24 cellular contexts compared by ENCODE assay signal in genomic region chr5:67652212-67652611, GRCh38.
DNase-seq lines count a peak whose midpoint lies in the region; ATAC-seq, FAIRE-seq and TF ChIP-seq lines count a peak whose summit lies in the region.
"Had no signal": no experiment of that assay in that cellular context is flagged by ENCODE, and none has a peak within 500 bp of the region (broad histone marks: within the 10 kb centered on the region; RNA-seq: fewer than 3 reads in every experiment).

No MANE protein-coding gene starts in this region.

- H3K27me3 ChIP-seq in OCI-LY3 (ENCODE audit: low read depth, low read length): no peaks in the 10 kb centered on the region
- H3K27me3 ChIP-seq in left lung: no peaks in the 10 kb centered on the region
- H3K27me3 ChIP-seq: foreskin keratinocyte, ovary, right atrium auricular region had no signal

- no peak for TF ChIP-seq POLR2A in GM12892 (IDR thresholded peaks at IDR 0.05; ENCODE audit: low read depth, low read length)

- no peaks in the 10 kb centered on the region for H3K36me3 ChIP-seq in OCI-LY3 (replicated peaks; ENCODE audit: low read depth, low read length)
- H3K36me3 ChIP-seq in left lung: no peaks in the 10 kb centered on the region
- H3K36me3 ChIP-seq: ovary, right atrium auricular region had no signal

- H3K4me3 ChIP-seq in OCI-LY3 (ENCODE audit: low read length) (no peak overlapping the region), left lung (no peak overlapping the region)
- H3K4me3 ChIP-seq: ovary, right atrium auricular region had no signal

- H3K4me1 ChIP-seq in OCI-LY3 (ENCODE audit: low read length) (peaks cover 9% of the 10 kb centered on the region), left lung (peaks cover 0 to 2% of the 10 kb centered on the region in 2 donors)
- H3K4me1 ChIP-seq: foreskin keratinocyte had no signal

- no peak for DNase-seq in GM12892 (ENCODE audit: insufficient read length)
- no peak for DNase-seq in Right ventricle myocardium inferior (ENCODE audit: missing footprints)
- DNase-seq in left lung: no peak
- DNase-seq in activated CD8-positive, alpha-beta memory T cell treated with anti-CD3 and anti-CD28 coated beads for 24 hours: no peak
- DNase-seq in activated CD4-positive, alpha-beta T cell treated with anti-CD3 and anti-CD28 coated beads, Interleukin-2, amount 50 U/mL, for 4 hours: no peak
- DNase-seq: ACHN; activated CD4-positive, CD25-positive, alpha-beta regulatory T cell treated with anti-CD3 and anti-CD28 coated beads, Interleukin-2, amount 50 U/mL, for 72 hours; aorta; effector CD4-positive, alpha-beta T cell; erythroblast; foreskin keratinocyte; kidney glomerular epithelial cell; naive B cell; NCI-H69; ovary; stimulated activated CD4-positive, alpha-beta T cell treated with anti-CD3 and anti-CD28 coated beads, Interleukin-15, amount 100 ng/mL, for 24 hours; T1000 had no signal

- no peaks in the 10 kb centered on the region for H4K20me1 ChIP-seq in OCI-LY3 (ENCODE audit: insufficient read depth, low read length)

- H3K9me3 ChIP-seq in OCI-LY3 (ENCODE audit: insufficient read depth, low read length): no peaks in the 10 kb centered on the region
- no peaks in the 10 kb centered on the region for H3K9me3 ChIP-seq in left lung
- H3K9me3 ChIP-seq: ovary, right atrium auricular region had no signal

- peak; percentile 73 for ATAC-seq in GM19351 (IDR thresholded peaks at IDR 0.05; ENCODE audit: unreplicated experiment)
- ATAC-seq in HG02798 (IDR thresholded peaks at IDR 0.05; ENCODE audit: poor library complexity, unreplicated experiment): peak; percentile 71
- ATAC-seq in Right ventricle myocardium inferior: no peak
- ATAC-seq in left lung: no peak
- ATAC-seq: foreskin keratinocyte had no signal

- FAIRE-seq in GM12892 (lab: Jason Lieb, UNC): peak; percentile 54
- FAIRE-seq: D721Med, H1 had no signal

- intact Hi-C loops in Right ventricle myocardium inferior (cut with DNase I): no loop called here
- intact Hi-C loops in left lung (cut with DNase I): no loop called here

- no peaks in the 10 kb centered on the region for H3K79me2 ChIP-seq in OCI-LY3 (ENCODE audit: low read length)

- H3K4me2 ChIP-seq in OCI-LY3 (ENCODE audit: low read length): peak overlapping the region; percentile 24; the same call in 1 of the 2 replicates

- TF ChIP-seq CTCF in OCI-LY3 (IDR thresholded peaks at IDR 0.05; ENCODE audit: low read depth, low read length): no peak
- TF ChIP-seq CTCF in left lung (IDR thresholded peaks at IDR 0.05): no peak

- no peak overlapping the region for H2AFZ ChIP-seq in OCI-LY3 (ENCODE audit: low read depth, low read length)

- H3K27ac ChIP-seq in OCI-LY3 (ENCODE audit: low read length) (no peak overlapping the region), left lung (no peak overlapping the region)
- H3K27ac ChIP-seq: C4-2B, foreskin keratinocyte, ovary, right atrium auricular region had no signal

- no peak overlapping the region for H3K9ac ChIP-seq in OCI-LY3 (ENCODE audit: low read length)

Comparison
In these comparisons a context has a peak if more than half of its experiments do, and no peak if none do; other contexts are left out.
1. ATAC-seq: peak in GM19351 (single experiment) and HG02798 (single experiment); none in Right ventricle myocardium inferior (single experiment) and left lung (single experiment).